Comparison of ENCODE assay signal across 9 cellular contexts in genomic region chr9:128218172-128218517, GRCh38. TPM values are rescaled to one million over a fixed set of nuclear protein-coding genes. Genes with fewer than 3 reads are reported as not detected.
DNase-seq lines count a peak whose midpoint lies in the region; ATAC-seq, FAIRE-seq and TF ChIP-seq lines count a peak whose summit lies in the region.
"Had no signal": no experiment of that assay in that cellular context is flagged by ENCODE, and none has a peak within 500 bp of the region (broad histone marks: within the 10 kb centered on the region; RNA-seq: fewer than 3 reads in every experiment).

No MANE protein-coding gene starts in this region.

- peaks cover 15% of the 10 kb centered on the region for H3K4me1 Mint-ChIP-seq in activated T-cell treated with anti-CD3 and anti-CD28 coated beads, Interleukin-2, amount 50 U/mL, for 24 hours (ENCODE audit: low read depth)

- H3K36me3 ChIP-seq in GM12878 (ENCODE audit: control insufficient read depth in 2 of 2, insufficient read depth in 2 of 2, low read length in 1 of 2) = no peaks in the 10 kb centered on the region
- no peaks in the 10 kb centered on the region for H3K36me3 ChIP-seq in lower lobe of right lung
- no peaks in the 10 kb centered on the region for H3K36me3 ChIP-seq in thymus (ENCODE audit: control insufficient read depth, insufficient read depth)

- H2AFZ ChIP-seq in GM12878 (ENCODE audit: control insufficient read depth, low read depth, low read length) = peak overlapping the region; percentile 79

- no peak for TF ChIP-seq RAD21 in GM12878 (IDR thresholded peaks at IDR 0.05; ENCODE audit: insufficient read depth, low read depth, low read length)

- H3K9me3 ChIP-seq in GM12878 (replicated peaks; ENCODE audit: control insufficient read depth, insufficient read depth, low read length) = no peaks in the 10 kb centered on the region
- no peaks in the 10 kb centered on the region for H3K9me3 ChIP-seq in lower lobe of right lung
- H3K9me3 ChIP-seq in thymus (ENCODE audit: control insufficient read depth) = no peaks in the 10 kb centered on the region

- H3K27me3 ChIP-seq in GM12878 (replicated peaks in 1 of 2; ENCODE audit: control insufficient read depth in 2 of 2, insufficient read depth in 2 of 2, low read length in 1 of 2) (no peaks in the 10 kb centered on the region; a peak in 1 of 4 replicates), lower lobe of right lung (ENCODE audit: low read depth) (no peaks in the 10 kb centered on the region), thymus (ENCODE audit: control insufficient read depth, insufficient read depth) (no peaks in the 10 kb centered on the region)

- 32% methylated on average over 11 of the region's 11 CpGs for WGBS in GM12878 (ENCODE audit: insufficient coverage, insufficient replicate concordance, low lambda C conversion rate, missing lambda C conversion rate)
- 83% methylated on average over 11 of the region's 11 CpGs for WGBS in thymus

- TF ChIP-seq CTCF in GM12878 (IDR thresholded peaks at IDR 0.05 in 2 of 3, conservative IDR thresholded peaks at IDR 0.05 in 1 of 3; ENCODE audit: control insufficient read depth in 2 of 3, extremely low read depth in 1 of 3, insufficient read depth in 1 of 3, low read depth in 3 of 3, low read length in 3 of 3) (no peak), lower lobe of right lung (IDR thresholded peaks at IDR 0.05) (no peak)

- ATAC-seq in GM12878 = no peak
- ATAC-seq in lower lobe of right lung = peak in 1 of 2 donors; percentile 1

- H3K9me3 Mint-ChIP-seq in activated T-cell treated with anti-CD3 and anti-CD28 coated beads, Interleukin-2, amount 50 U/mL, for 24 hours = no peaks in the 10 kb centered on the region

- no peaks in the 10 kb centered on the region for H4K20me1 ChIP-seq in GM12878 (ENCODE audit: control insufficient read depth, insufficient read depth)

- H3K27ac Mint-ChIP-seq in activated T-cell treated with anti-CD3 and anti-CD28 coated beads, Interleukin-2, amount 50 U/mL, for 24 hours = peak overlapping the region; percentile 72

- H3K27ac ChIP-seq in GM12878 (ENCODE audit: control insufficient read depth, insufficient read depth) (no peak overlapping the region), lower lobe of right lung (peak overlapping the region; percentile 36), thymus (ENCODE audit: low read depth) (no peak overlapping the region)

- no peaks in the 10 kb centered on the region for H3K79me2 ChIP-seq in GM12878 (ENCODE audit: control insufficient read depth, insufficient read depth, low read length)

- TF ChIP-seq POLR2A in GM12878 (IDR thresholded peaks at IDR 0.05; ENCODE audit: low read depth, low read length) = no peak

- no peak for FAIRE-seq in GM12878 (lab: Jason Lieb, UNC)

- 0 out of 2 replicates have a peak overlapping the region, but pooled peaks have one; percentile 13 for H3K9ac ChIP-seq in GM12878 (ENCODE audit: control insufficient read depth, insufficient read depth, low read length)

- no peaks in the 10 kb centered on the region for H3K36me3 Mint-ChIP-seq in activated T-cell treated with anti-CD3 and anti-CD28 coated beads, Interleukin-2, amount 50 U/mL, for 24 hours (ENCODE audit: low read depth)

- CTCF ChIA-PET in GM12878 (lab: Yijun Ruan, JAX) = no interaction called here

- in situ Hi-C loops in GM12878 (cut with MboI) = no loop called here

- BruUV-seq in GM12878 (replicated peaks; lab: Mats Ljungman, UMichigan) = no TSS peak

- RAD21 ChIA-PET in GM12878 (lab: Charles Lee; ENCODE audit: unreplicated experiment) = interaction anchor here (0.5 kb wide), 1 partner anchor 95 kb away, joined by 3 read pairs; no protein-coding TSS in a partner anchor

- peak overlapping the region; percentile 52; the same call in 1 of the 2 replicates for H3K4me3 ChIP-seq in GM12878
- peak overlapping the region; percentile 45 for H3K4me3 ChIP-seq in lower lobe of right lung
- H3K4me3 ChIP-seq in thymus (ENCODE audit: low read length) = peak overlapping the region; percentile 27
- H3K4me3 ChIP-seq: lung had no signal

- peak overlapping the region; percentile 85 for H3K4me2 ChIP-seq in GM12878 (ENCODE audit: control insufficient read depth, insufficient read depth)

- H3K4me1 ChIP-seq in GM12878 (ENCODE audit: control insufficient read depth, insufficient read depth, low read length) = peaks cover 5% of the 10 kb centered on the region; the same call in 1 of the 2 replicates
- peaks cover 20% of the 10 kb centered on the region for H3K4me1 ChIP-seq in lower lobe of right lung
- peaks cover 3% of the 10 kb centered on the region for H3K4me1 ChIP-seq in thymus (ENCODE audit: control insufficient read depth, insufficient read depth, low read length)

- no peak for DNase-seq in activated T-cell treated with anti-CD3 and anti-CD28 coated beads, Interleukin-2, amount 50 U/mL, for 24 hours
- DNase-seq in activated T-cell treated with anti-CD3 and anti-CD28 coated beads, Interleukin-2, amount 50 U/mL, for 48 hours = no peak
- DNase-seq in GM12878 (ENCODE audit: low read depth, low spot score) = no peak
- DNase-seq in lower lobe of right lung = no peak
- DNase-seq in AML-193 (lab: John Stamatoyannopoulos, UW) = no peak
- no peak for DNase-seq in NCI-H226
- no peak for DNase-seq in CD1c-positive myeloid dendritic cell (ENCODE audit: extremely low spot score)

- H3K4me3 Mint-ChIP-seq in activated T-cell treated with anti-CD3 and anti-CD28 coated beads, Interleukin-2, amount 50 U/mL, for 24 hours = peak overlapping the region; percentile 75

- intact Hi-C loops in GM12878 (cut with micrococcal nuclease; ENCODE audit: unreplicated experiment) = no loop called here
- intact Hi-C loops in lower lobe of right lung (cut with DNase I) = no loop called here

- H3K27me3 Mint-ChIP-seq in activated T-cell treated with anti-CD3 and anti-CD28 coated beads, Interleukin-2, amount 50 U/mL, for 24 hours = peaks cover 2% of the 10 kb centered on the region

- POLR2A ChIA-PET in GM12878 (lab: Charles Lee) = interaction anchor here (0.6 kb wide), 1 partner anchor 83 kb away, joined by 8 read pairs; no protein-coding TSS in a partner anchor

- TF ChIP-seq EP300 in GM12878 (IDR thresholded peaks at IDR 0.05; ENCODE audit: borderline replicate concordance in 1 of 2, control insufficient read depth in 1 of 2, low read depth in 2 of 2, low read length in 2 of 2) = no peak

- SMC1A ChIA-PET in GM12878 (lab: Charles Lee; ENCODE audit: uncharacterized antibody, unreplicated experiment) = no interaction called here

RNA-seq across cellular contexts. Expression of gene DNM1, which starts 15.0 kb away (rescaled TPM):
- 22.4 and 23.7 TPM in 2 replicates for total RNA-seq in GM12878 (2013; cell fraction: nucleolus; rRNA removed)
- total RNA-seq in GM12878 (2014; rRNA removed) (0.06 TPM in 1 of 2 replicates, not detected in the other), GM12878 (2014; rRNA removed; fragmentation: Illumina TruSeq; extraction: Trizol) (not detected in 2 replicates), GM12878 (2021) (0.21 and 0.67 TPM in 2 replicates), lower lobe of right lung (8.8 TPM)
- not detected for polyA plus RNA-seq in GM12878 (2011; ENCODE audit: low read depth)
- polyA plus RNA-seq in GM12878 (2011; rRNA removed) (0.06 and 0.19 TPM in 2 replicates), GM12878 (2014; fragmentation: Illumina TruSeq; extraction: Trizol) (0.07 TPM in 1 of 2 replicates, not detected in the other), GM12878 (2014; fragmentation: Nextera tagmentation; extraction: Ambion mirVana) (not detected), GM12878 (2014; rRNA removed) (0.18 and 0.29 TPM in 2 replicates), GM12878 (2016; fragmentation: Nextera tagmentation; extraction: Ambion mirVana) (under 1 TPM; 0.09 to 0.28 TPM), thymus (4.5 TPM)
- 0.04 and 0.10 TPM in 2 replicates for polyA plus RNA-seq in GM12878 (2011; cell fraction: cytosol; rRNA removed)
- polyA plus RNA-seq in GM12878 (2011; cell fraction: nucleus; rRNA removed) = 0.80 and 1.3 TPM in 2 replicates
- polyA plus RNA-seq in GM12878 (2012) = 0.52 and 0.89 TPM in 2 replicates
- 0.62 and 1.2 TPM in 2 replicates for polyA minus RNA-seq in GM12878 (2011; rRNA and poly(A)+ RNA removed)
- not detected in 2 replicates for polyA minus RNA-seq in GM12878 (2011; cell fraction: cytosol; rRNA and poly(A)+ RNA removed)
- polyA minus RNA-seq in GM12878 (2011; cell fraction: nucleus; rRNA and poly(A)+ RNA removed) = 0.48 and 1.6 TPM in 2 replicates

RNA-seq across cellular contexts. Expression of gene CIZ1, which starts 26.8 kb away (rescaled TPM):
- total RNA-seq in GM12878 (2013; cell fraction: nucleolus; rRNA removed) = 64.3 and 68.7 TPM in 2 replicates
- total RNA-seq in GM12878 (2014; rRNA removed) (24.1 and 27.6 TPM in 2 replicates), GM12878 (2014; rRNA removed; fragmentation: Illumina TruSeq; extraction: Trizol) (13.9 and 16.3 TPM in 2 replicates), GM12878 (2021) (90.3 and 91.6 TPM in 2 replicates), lower lobe of right lung (98.5 TPM)
- polyA plus RNA-seq in GM12878 (2011; ENCODE audit: low read depth) = 33.9 TPM
- polyA plus RNA-seq in GM12878 (2011; rRNA removed) (15.8 and 30.3 TPM in 2 replicates), GM12878 (2014; fragmentation: Illumina TruSeq; extraction: Trizol) (43.0 and 58.7 TPM in 2 replicates), GM12878 (2014; fragmentation: Nextera tagmentation; extraction: Ambion mirVana) (1 to 10 TPM; 1.8 to 5.0 TPM), GM12878 (2014; rRNA removed) (40.6 and 49.2 TPM in 2 replicates), GM12878 (2016; fragmentation: Nextera tagmentation; extraction: Ambion mirVana) (10 to 100 TPM; 57.9 to 62.3 TPM), thymus (36.5 TPM)
- polyA plus RNA-seq in GM12878 (2011; cell fraction: cytosol; rRNA removed) = 33.4 and 34.8 TPM in 2 replicates
- polyA plus RNA-seq in GM12878 (2011; cell fraction: nucleus; rRNA removed) = 88.1 and 100 TPM in 2 replicates
- 59.8 and 65.6 TPM in 2 replicates for polyA plus RNA-seq in GM12878 (2012)
- 17.7 and 33.5 TPM in 2 replicates for polyA minus RNA-seq in GM12878 (2011; rRNA and poly(A)+ RNA removed)
- 18.4 and 22.6 TPM in 2 replicates for polyA minus RNA-seq in GM12878 (2011; cell fraction: cytosol; rRNA and poly(A)+ RNA removed)
- 10.5 and 18.7 TPM in 2 replicates for polyA minus RNA-seq in GM12878 (2011; cell fraction: nucleus; rRNA and poly(A)+ RNA removed)

RNA-seq across cellular contexts. Expression of gene GOLGA2, which starts 57.7 kb away (rescaled TPM):
- total RNA-seq in GM12878 (2013; cell fraction: nucleolus; rRNA removed) = 78.7 and 80.1 TPM in 2 replicates
- total RNA-seq in GM12878 (2014; rRNA removed) (20.2 and 20.7 TPM in 2 replicates), GM12878 (2014; rRNA removed; fragmentation: Illumina TruSeq; extraction: Trizol) (18.3 and 19.2 TPM in 2 replicates), GM12878 (2021) (27.2 and 32.6 TPM in 2 replicates), lower lobe of right lung (82.7 TPM)
- 32.4 TPM for polyA plus RNA-seq in GM12878 (2011; ENCODE audit: low read depth)
- polyA plus RNA-seq in GM12878 (2011; rRNA removed) (17.9 and 25.2 TPM in 2 replicates), GM12878 (2014; fragmentation: Illumina TruSeq; extraction: Trizol) (28.0 and 31.4 TPM in 2 replicates), GM12878 (2014; fragmentation: Nextera tagmentation; extraction: Ambion mirVana) (1 to 10 TPM; 5.9 to 8.0 TPM), GM12878 (2014; rRNA removed) (29.1 and 34.8 TPM in 2 replicates), GM12878 (2016; fragmentation: Nextera tagmentation; extraction: Ambion mirVana) (10 to 100 TPM in 1 of 2 experiments, 1 to 10 TPM in 1; 9.3 to 11.5 TPM), thymus (45.0 TPM)
- 15.8 and 17.6 TPM in 2 replicates for polyA plus RNA-seq in GM12878 (2011; cell fraction: cytosol; rRNA removed)
- polyA plus RNA-seq in GM12878 (2011; cell fraction: nucleus; rRNA removed) = 41.2 and 49.1 TPM in 2 replicates
- polyA plus RNA-seq in GM12878 (2012) = 47.6 and 61.4 TPM in 2 replicates
- polyA minus RNA-seq in GM12878 (2011; rRNA and poly(A)+ RNA removed) = 12.5 and 14.9 TPM in 2 replicates
- 8.0 and 8.2 TPM in 2 replicates for polyA minus RNA-seq in GM12878 (2011; cell fraction: cytosol; rRNA and poly(A)+ RNA removed)
- 20.2 and 34.4 TPM in 2 replicates for polyA minus RNA-seq in GM12878 (2011; cell fraction: nucleus; rRNA and poly(A)+ RNA removed)

RNA-seq across cellular contexts. Expression of gene SWI5, which starts 57.9 kb away (rescaled TPM):
- 5.6 and 6.7 TPM in 2 replicates for total RNA-seq in GM12878 (2013; cell fraction: nucleolus; rRNA removed)
- 16.9 and 21.9 TPM in 2 replicates for total RNA-seq in GM12878 (2014; rRNA removed)
- 15.2 and 16.8 TPM in 2 replicates for total RNA-seq in GM12878 (2014; rRNA removed; fragmentation: Illumina TruSeq; extraction: Trizol)
- 13.3 and 15.9 TPM in 2 replicates for total RNA-seq in GM12878 (2021)
- 11.3 TPM for polyA plus RNA-seq in GM12878 (2011; ENCODE audit: low read depth)
- polyA plus RNA-seq in GM12878 (2011; rRNA removed) = 18.3 and 22.4 TPM in 2 replicates
- polyA plus RNA-seq in GM12878 (2011; cell fraction: cytosol; rRNA removed) = 24.2 and 25.7 TPM in 2 replicates
- polyA plus RNA-seq in GM12878 (2011; cell fraction: nucleus; rRNA removed) = 7.5 and 11.9 TPM in 2 replicates
- 18.5 and 19.7 TPM in 2 replicates for polyA plus RNA-seq in GM12878 (2012)
- polyA plus RNA-seq in GM12878 (2014; fragmentation: Illumina TruSeq; extraction: Trizol) = 14.2 and 15.8 TPM in 2 replicates
- polyA plus RNA-seq in GM12878 (2014; fragmentation: Nextera tagmentation; extraction: Ambion mirVana) = 10 to 100 TPM; 14.8 to 19.3 TPM
- 22.0 and 23.9 TPM in 2 replicates for polyA plus RNA-seq in GM12878 (2014; rRNA removed)
- polyA plus RNA-seq in GM12878 (2016; fragmentation: Nextera tagmentation; extraction: Ambion mirVana) = 10 to 100 TPM; 31.4 to 36.2 TPM
- 8.1 and 11.1 TPM in 2 replicates for polyA minus RNA-seq in GM12878 (2011; rRNA and poly(A)+ RNA removed)
- polyA minus RNA-seq in GM12878 (2011; cell fraction: cytosol; rRNA and poly(A)+ RNA removed) = 2.3 TPM in 1 of 2 replicates, not detected in the other
- 0.97 and 2.8 TPM in 2 replicates for polyA minus RNA-seq in GM12878 (2011; cell fraction: nucleus; rRNA and poly(A)+ RNA removed)
- total RNA-seq in lower lobe of right lung = 19.1 TPM
- 26.3 TPM for polyA plus RNA-seq in thymus

RNA-seq across cellular contexts. Expression of gene BBLN, which starts 58.1 kb away (rescaled TPM):
- 10.9 and 11.9 TPM in 2 replicates for total RNA-seq in GM12878 (2013; cell fraction: nucleolus; rRNA removed)
- 184 and 194 TPM in 2 replicates for total RNA-seq in GM12878 (2014; rRNA removed)
- total RNA-seq in GM12878 (2014; rRNA removed; fragmentation: Illumina TruSeq; extraction: Trizol) = 24.1 and 32.2 TPM in 2 replicates
- 96.5 and 102 TPM in 2 replicates for total RNA-seq in GM12878 (2021)
- 23.4 TPM for polyA plus RNA-seq in GM12878 (2011; ENCODE audit: low read depth)
- 13.2 and 36.5 TPM in 2 replicates for polyA plus RNA-seq in GM12878 (2011; rRNA removed)
- polyA plus RNA-seq in GM12878 (2011; cell fraction: cytosol; rRNA removed) = 104 and 158 TPM in 2 replicates
- polyA plus RNA-seq in GM12878 (2011; cell fraction: nucleus; rRNA removed) = 60.6 and 65.1 TPM in 2 replicates
- 89.0 and 104 TPM in 2 replicates for polyA plus RNA-seq in GM12878 (2012)
- polyA plus RNA-seq in GM12878 (2014; fragmentation: Illumina TruSeq; extraction: Trizol) = 2.9 and 11.3 TPM in 2 replicates
- 10 to 100 TPM in 1 of 2 experiments, 1 to 10 TPM in 1; 3.8 to 13.5 TPM for polyA plus RNA-seq in GM12878 (2014; fragmentation: Nextera tagmentation; extraction: Ambion mirVana)
- 155 and 163 TPM in 2 replicates for polyA plus RNA-seq in GM12878 (2014; rRNA removed)
- polyA plus RNA-seq in GM12878 (2016; fragmentation: Nextera tagmentation; extraction: Ambion mirVana) = 100 to 1,000 TPM in 1 of 2 experiments, 10 to 100 TPM in 1; 95.9 to 115 TPM
- polyA minus RNA-seq in GM12878 (2011; rRNA and poly(A)+ RNA removed) = 5.5 and 32.3 TPM in 2 replicates
- polyA minus RNA-seq in GM12878 (2011; cell fraction: cytosol; rRNA and poly(A)+ RNA removed) = 34.6 and 49.3 TPM in 2 replicates
- polyA minus RNA-seq in GM12878 (2011; cell fraction: nucleus; rRNA and poly(A)+ RNA removed) = 11.5 and 15.9 TPM in 2 replicates
- 47.9 TPM for total RNA-seq in lower lobe of right lung
- 162 TPM for polyA plus RNA-seq in thymus
